In genomic region chr7:117323585-117323876, GRCh38 we compare ENCODE assay signal across 1 cellular context.
TF ChIP-seq lines count a peak whose summit lies in the region.

No MANE protein-coding gene starts in this region.

TF ChIP-seq in GM23338, 12 proteins besides CTCF, POLR2A, EP300 and RAD21 (continued from another document):
- TF ChIP-seq REST (IDR thresholded peaks at IDR 0.05; ENCODE audit: unreplicated experiment), result no peak
- no peak for TF ChIP-seq ZNF114 (CRISPR knock-in tag; IDR thresholded peaks at IDR 0.05)
TF ChIP-seq in GM23338: peak in this region for 0.
